In genomic region chr16:49856741-49857330, GRCh38 we compare ENCODE assay signal across 8 cellular contexts. TPM values are rescaled to one million over a fixed set of nuclear protein-coding genes. Genes with fewer than 3 reads are reported as not detected.
DNase-seq lines count a peak whose midpoint lies in the region; ATAC-seq and TF ChIP-seq lines count a peak whose summit lies in the region.

No MANE protein-coding gene starts in this region.

- H3K4me1 ChIP-seq in HEK293 (ENCODE audit: control insufficient read depth, insufficient read depth, low read length) (peaks cover 2% of the 10 kb centered on the region), iPS-20b (ENCODE audit: insufficient read depth, low read length) (peaks cover 23% of the 10 kb centered on the region), sigmoid colon (peaks cover 0 to 40% (median 34%) of the 10 kb centered on the region in 4 donors)

- H3K27ac ChIP-seq in HEK293 (ENCODE audit: extremely low read depth, low read depth, low read length): peak overlapping the region; percentile 34; the same call in 1 of the 2 replicates
- H3K27ac ChIP-seq in RWPE1: peak overlapping the region; percentile 46
- H3K27ac ChIP-seq in caudate nucleus (ENCODE audit: low read depth, low read length): peak overlapping the region; percentile 52
- no peak overlapping the region for H3K27ac ChIP-seq in iPS-20b (ENCODE audit: low read length)
- H3K27ac ChIP-seq in sigmoid colon: peak overlapping the region; percentile 89 to 96 (median 92)

- H3K9me3 ChIP-seq in HEK293 (ENCODE audit: control insufficient read depth, insufficient read depth, low read depth, low read length): no peaks in the 10 kb centered on the region
- H3K9me3 ChIP-seq in iPS-20b (ENCODE audit: insufficient read depth, low read depth, low read length): no peaks in the 10 kb centered on the region
- no peaks in the 10 kb centered on the region for H3K9me3 ChIP-seq in sigmoid colon

- DNase-seq in C1 segment of cervical spinal cord (lab: John Stamatoyannopoulos, UW) (peak in 12 of 14 donors; percentile 29 to 78 (median 64)), RWPE1 (ENCODE audit: low spot score) (peak; percentile 66), caudate nucleus (lab: John Stamatoyannopoulos, UW) (peak in 52 of 61 donors; percentile 13 to 76 (median 49)), sigmoid colon (peak; percentile 91)

- no peak overlapping the region; the same call in 1 of the 2 replicates for H3K9ac ChIP-seq in iPS-20b (ENCODE audit: low read depth, low read length)

- TF ChIP-seq CTCF in HEK293 (tag by site-specific recombination; IDR thresholded peaks at IDR 0.05): peak; percentile 66
- TF ChIP-seq CTCF in RWPE1 (conservative IDR thresholded peaks at IDR 0.05; ENCODE audit: low read depth): no peak; the same call in 1 of the 2 replicates
- TF ChIP-seq CTCF in sigmoid colon (IDR thresholded peaks at IDR 0.05): no peak

- peaks cover 38% of the 10 kb centered on the region for H3K27me3 ChIP-seq in iPS-20b (ENCODE audit: insufficient read depth, low read length)
- peaks cover 0 to 20% (median 8%) of the 10 kb centered on the region in 3 donors for H3K27me3 ChIP-seq in sigmoid colon

- CTCF ChIA-PET in HEK293 (lab: Yijun Ruan, JAX): interaction anchor here (0.6 to 3.7 kb wide), 19 partner anchors 9 to 451 kb away, joined by 3 to 28 read pairs (median 3); no protein-coding TSS in a partner anchor
- CTCF ChIA-PET in RWPE1 (lab: Yijun Ruan, JAX): interaction anchor here (0.5 to 2.4 kb wide), 23 partner anchors 14 to 1108 kb away, joined by 3 to 12 read pairs (median 3); partner anchors contain the start of gene CNEP1R1

- intact Hi-C loops in sigmoid colon (cut with DNase I): loop anchor here (5.0 kb wide), 3 partner anchors 105 to 365 kb away; no protein-coding TSS in a partner anchor

- TF ChIP-seq EP300 in sigmoid colon (IDR thresholded peaks at IDR 0.05): no peak

- POLR2A ChIA-PET in HEK293 (lab: Yijun Ruan, JAX): interaction anchor here (0.7 to 0.9 kb wide), 2 partner anchors 20 to 59 kb away, joined by 3 read pairs; no protein-coding TSS in a partner anchor
- POLR2A ChIA-PET in RWPE1 (lab: Yijun Ruan, JAX; ENCODE audit: low non-redundant PET): no interaction called here

- no peak for TF ChIP-seq POLR2A in sigmoid colon (IDR thresholded peaks at IDR 0.05)

- ATAC-seq in HG03097 (IDR thresholded peaks at IDR 0.05; ENCODE audit: low FRiP score, unreplicated experiment) (no peak), GM21529 (IDR thresholded peaks at IDR 0.05; ENCODE audit: unreplicated experiment) (no peak)

- 1% methylated on average over 73 of the region's 73 CpGs for WGBS in sigmoid colon, 2 donors

- H3K36me3 ChIP-seq in HEK293 (ENCODE audit: control insufficient read depth in 2 of 2, insufficient read depth in 1 of 2, low read length in 2 of 2): no peaks in the 10 kb centered on the region
- no peaks in the 10 kb centered on the region for H3K36me3 ChIP-seq in iPS-20b (ENCODE audit: insufficient read depth, low read depth, low read length)
- H3K36me3 ChIP-seq in sigmoid colon: no peaks in the 10 kb centered on the region

- H3K4me3 ChIP-seq in HEK293 (ENCODE audit: low read depth, low read length): peak overlapping the region; percentile 52
- H3K4me3 ChIP-seq in iPS-20b (ENCODE audit: low read length): peak overlapping the region; percentile 79
- peak overlapping the region; percentile 65 to 84 (median 82) for H3K4me3 ChIP-seq in sigmoid colon

TF ChIP-seq in HEK293, 187 proteins besides CTCF, POLR2A, EP300 and RAD21 (continues in another document):
- TF ChIP-seq BCL11B (tag by site-specific recombination; IDR thresholded peaks at IDR 0.05; ENCODE audit: low read depth) (no peak), ZNF394 (tag by site-specific recombination; IDR thresholded peaks at IDR 0.05; ENCODE audit: borderline replicate concordance) (no peak), ZNF274 (IDR thresholded peaks at IDR 0.05; ENCODE audit: low read length) (no peak), ZNF274 (tag by site-specific recombination; IDR thresholded peaks at IDR 0.05; ENCODE audit: borderline replicate concordance) (no peak), ZNF585B (tag by site-specific recombination; IDR thresholded peaks at IDR 0.05) (no peak), ZNF660 (tag by site-specific recombination; IDR thresholded peaks at IDR 0.05) (peak; percentile 43), ZNF138 (tag by site-specific recombination; IDR thresholded peaks at IDR 0.05; ENCODE audit: borderline replicate concordance) (no peak), GLIS2 (tag by site-specific recombination; IDR thresholded peaks at IDR 0.05) (peak; percentile 53), ZNF600 (tag by site-specific recombination; IDR thresholded peaks at IDR 0.05) (0 out of 2 replicates have a peak, but pooled peaks have one; percentile 33), WT1 (tag by site-specific recombination; IDR thresholded peaks at IDR 0.05) (no peak), IKZF3 (tag by site-specific recombination; IDR thresholded peaks at IDR 0.05) (peak; percentile 47; the same call in 1 of the 2 replicates), ZNF558 (tag by site-specific recombination; IDR thresholded peaks at IDR 0.05) (no peak), ZNF148 (tag by site-specific recombination; IDR thresholded peaks at IDR 0.05; ENCODE audit: borderline replicate concordance) (no peak), ZNF391 (tag by site-specific recombination; IDR thresholded peaks at IDR 0.05; ENCODE audit: borderline replicate concordance, low read depth) (no peak), ATF2 (tag by site-specific recombination; IDR thresholded peaks at IDR 0.05; ENCODE audit: low read depth) (no peak), ZBTB48 (tag by site-specific recombination; IDR thresholded peaks at IDR 0.05) (no peak), ZNF843 (tag by site-specific recombination; IDR thresholded peaks at IDR 0.05) (no peak), ZNF16 (tag by site-specific recombination; IDR thresholded peaks at IDR 0.05; ENCODE audit: low read depth) (no peak), ZNF654 (tag by site-specific recombination; IDR thresholded peaks at IDR 0.05; ENCODE audit: low read depth) (peak; percentile 16; the same call in 1 of the 2 replicates), ZSCAN16 (tag by site-specific recombination; IDR thresholded peaks at IDR 0.05) (no peak), ZBTB26 (tag by site-specific recombination; optimal IDR thresholded peaks at IDR 0.05) (peak; percentile 27), SALL2 (tag by site-specific recombination; IDR thresholded peaks at IDR 0.05; ENCODE audit: borderline replicate concordance) (no peak), ZFP69B (tag by site-specific recombination; IDR thresholded peaks at IDR 0.05) (no peak), ZSCAN18 (tag by site-specific recombination; IDR thresholded peaks at IDR 0.05) (no peak), SP7 (tag by site-specific recombination; IDR thresholded peaks at IDR 0.05) (no peak)

RNA-seq across cellular contexts. Expression of gene ZNF423, which starts 0.9 kb away (rescaled TPM):
- 10 to 100 TPM in 1 of 4 donors, 1 to 10 TPM in 3; 3.6 to 19.7 (median 5.0) TPM for total RNA-seq in sigmoid colon
- polyA plus RNA-seq in sigmoid colon: 1 to 10 TPM in 2 of 3 donors, under 1 TPM in 1; 0.69 to 3.3 (median 1.2) TPM
